Comparison of ENCODE assay signal across 17 cellular contexts in genomic region chr10:21502371-21502765, GRCh38. TPM values are rescaled to one million over a fixed set of nuclear protein-coding genes. Genes with fewer than 3 reads are reported as not detected.
DNase-seq lines count a peak whose midpoint lies in the region; ATAC-seq and TF ChIP-seq lines count a peak whose summit lies in the region.
"Had no signal": no experiment of that assay in that cellular context is flagged by ENCODE, and none has a peak within 500 bp of the region (broad histone marks: within the 10 kb centered on the region; RNA-seq: fewer than 3 reads in every experiment).

No MANE protein-coding gene starts in this region.

- H3K4me3 Mint-ChIP-seq in glutamatergic neuron (ENCODE audit: unreplicated experiment) (no peak overlapping the region), neural progenitor cell (peak overlapping the region; percentile 93)
- H3K4me3 Mint-ChIP-seq: CD4-positive, alpha-beta memory T cell had no signal

- H3K27me3 ChIP-seq in neural progenitor cell: peaks cover 9% of the 10 kb centered on the region

- H3K27ac ChIP-seq in neural progenitor cell: peak overlapping the region; percentile 94

- H3K27ac Mint-ChIP-seq in glutamatergic neuron (ENCODE audit: unreplicated experiment) (no peak overlapping the region), neural progenitor cell (peak overlapping the region; percentile 73)
- H3K27ac Mint-ChIP-seq: CD4-positive, alpha-beta memory T cell had no signal

- H3K4me3 ChIP-seq in neural progenitor cell (peak overlapping the region; percentile 15), foreskin fibroblast (ENCODE audit: low read depth in 1 of 2, low read length in 2 of 2) (no peak overlapping the region)

- H3K27me3 Mint-ChIP-seq in glutamatergic neuron (ENCODE audit: unreplicated experiment) (peaks cover 14% of the 10 kb centered on the region), neural progenitor cell (ENCODE audit: insufficient read depth, low read depth) (peaks cover 2% of the 10 kb centered on the region)

- no peak for TF ChIP-seq CTCF in glutamatergic neuron (IDR thresholded peaks at IDR 0.05; ENCODE audit: partially characterized antibody, unreplicated experiment)
- TF ChIP-seq CTCF in neural progenitor cell (IDR thresholded peaks at IDR 0.05): no peak
- TF ChIP-seq CTCF in foreskin fibroblast (IDR thresholded peaks at IDR 0.05; ENCODE audit: low read depth, low read length): no peak

- peaks cover 10% of the 10 kb centered on the region for H3K9me3 Mint-ChIP-seq in glutamatergic neuron (ENCODE audit: unreplicated experiment)
- H3K9me3 Mint-ChIP-seq in neural progenitor cell: no peaks in the 10 kb centered on the region

- DNase-seq in NCI-H82 (lab: John Stamatoyannopoulos, UW): peak; percentile 40
- DNase-seq in NCI-H82 treated with DMSO at 0.1 percent for 48 hours (lab: John Stamatoyannopoulos, UW; ENCODE audit: unreplicated experiment): no peak
- DNase-seq in glutamatergic neuron: peak; percentile 17
- DNase-seq in neural progenitor cell (ENCODE audit: low spot score): peak; percentile 78
- no peak for DNase-seq in glomerular visceral epithelial cell (ENCODE audit: extremely low spot score)
- DNase-seq in foreskin fibroblast: no peak
- DNase-seq: Calu3; CD4-positive, alpha-beta memory T cell; DMS53; KG1; NCI-H1417 treated with DMSO at 0.1 percent for 48 hours; NCI-H2029; NCI-H510A treated with DMSO at 0.1 percent for 48 hours; Right ventricle myocardium superior; SK-N-SH had no signal

- no peaks in the 10 kb centered on the region for H3K36me3 ChIP-seq in neural progenitor cell

- no peak overlapping the region for H2AFZ ChIP-seq in neural progenitor cell (replicated peaks)

- peaks cover 85% of the 10 kb centered on the region for H3K4me1 ChIP-seq in neural progenitor cell

- peak overlapping the region; percentile 89 for H3K4me2 ChIP-seq in neural progenitor cell
- H3K4me2 ChIP-seq: SK-N-SH had no signal

- H4K20me1 ChIP-seq in neural progenitor cell (ENCODE audit: low read depth): peaks cover 58% of the 10 kb centered on the region

- H3K9me3 ChIP-seq in neural progenitor cell (ENCODE audit: low read depth): no peaks in the 10 kb centered on the region
- H3K9me3 ChIP-seq: SK-N-SH had no signal

- no peak overlapping the region for H3K9ac ChIP-seq in neural progenitor cell
- H3K9ac ChIP-seq: SK-N-SH had no signal

- H3K79me2 ChIP-seq in neural progenitor cell (ENCODE audit: low read depth): peaks cover 100% of the 10 kb centered on the region

- H3K36me3 Mint-ChIP-seq in glutamatergic neuron (ENCODE audit: unreplicated experiment): no peaks in the 10 kb centered on the region
- H3K36me3 Mint-ChIP-seq in neural progenitor cell: no peaks in the 10 kb centered on the region
- H3K36me3 Mint-ChIP-seq: CD4-positive, alpha-beta memory T cell had no signal

- peaks cover 41% of the 10 kb centered on the region for H3K4me1 Mint-ChIP-seq in glutamatergic neuron (ENCODE audit: low read depth, unreplicated experiment)
- H3K4me1 Mint-ChIP-seq in neural progenitor cell: peaks cover 90% of the 10 kb centered on the region

- ATAC-seq in GM21619 (IDR thresholded peaks at IDR 0.05; ENCODE audit: unreplicated experiment): no peak
- ATAC-seq in GM19328 (IDR thresholded peaks at IDR 0.05; ENCODE audit: unreplicated experiment): no peak

- peaks cover 79% of the 10 kb centered on the region for H3F3A ChIP-seq in neural progenitor cell (ENCODE audit: low read depth)

RNA-seq across cellular contexts. Expression of gene SKIDA1, which starts 23.1 kb away (rescaled TPM):
- total RNA-seq in glutamatergic neuron (ENCODE audit: unreplicated experiment): 1.3 TPM
- 123 and 127 TPM in 2 replicates for total RNA-seq in neural progenitor cell (ENCODE audit: low replicate concordance)

RNA-seq across cellular contexts. Expression of gene MLLT10, which starts 31.7 kb away (rescaled TPM):
- 50.9 TPM for total RNA-seq in glutamatergic neuron (ENCODE audit: unreplicated experiment)
- 55.7 and 61.3 TPM in 2 replicates for total RNA-seq in neural progenitor cell (ENCODE audit: low replicate concordance)

Comparison
In these comparisons a context has a peak if more than half of its experiments do, and no peak if none do; other contexts are left out.
1. DNase-seq: peak in NCI-H82 (single experiment), glutamatergic neuron (single experiment) and neural progenitor cell (single experiment); none in NCI-H82 treated with DMSO at 0.1 percent for 48 hours (single experiment), glomerular visceral epithelial cell (single experiment) and foreskin fibroblast (0 of 2).
2. RNA of gene SKIDA1, which starts 23.1 kb away (total RNA-seq): 123 to 127 TPM in neural progenitor cell; 1.3 TPM in glutamatergic neuron (single experiment); every median in the first group is over 10 times any median in the second.